ENCODE assay signal across 8 cellular contexts in the genomic region with DNA sequence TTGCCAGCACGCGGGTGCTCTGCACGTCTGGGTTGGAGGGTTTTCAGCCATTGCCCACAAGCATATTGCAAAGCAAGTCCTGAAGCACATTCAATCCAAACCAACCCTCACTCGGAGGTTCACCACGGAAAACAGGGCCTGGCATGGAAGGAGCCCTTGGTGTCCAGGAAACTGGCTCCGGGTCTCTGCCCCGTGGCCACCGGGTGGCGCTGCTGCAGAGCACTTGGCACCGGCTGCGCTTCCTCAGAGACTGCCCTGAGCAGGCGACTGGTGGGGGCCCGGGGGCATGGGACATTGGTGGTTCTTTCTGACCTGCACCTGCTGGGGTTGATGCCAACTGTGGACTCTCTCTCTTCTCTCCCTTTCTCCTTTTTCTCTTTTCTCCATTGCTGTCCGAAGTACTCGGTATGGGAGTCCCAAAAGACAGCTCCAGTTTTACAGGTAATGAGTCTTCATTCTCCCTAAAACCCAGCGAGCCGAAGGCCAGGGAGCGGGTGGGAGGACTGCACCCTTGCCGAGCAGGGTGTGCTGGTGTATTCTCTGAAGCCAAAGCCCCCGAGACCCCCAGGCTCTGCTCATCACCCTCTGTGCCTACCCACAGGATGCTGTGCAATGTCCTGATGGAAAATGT. TPM values are rescaled to one million over a fixed set of nuclear protein-coding genes. Genes with fewer than 3 reads are reported as not detected.
DNase-seq lines count a peak whose midpoint lies in the region; TF ChIP-seq lines count a peak whose summit lies in the region.

No MANE protein-coding gene starts in this region.

- no peaks in the 10 kb centered on the region for H3K27me3 ChIP-seq in Loucy (ENCODE audit: insufficient read depth, low read length, poor library complexity, severe bottlenecking)
- peaks cover 20% of the 10 kb centered on the region for H3K27me3 ChIP-seq in brain microvascular endothelial cell (replicated peaks)

- H4K20me1 ChIP-seq in Loucy (ENCODE audit: insufficient read depth, low read length, poor library complexity, severe bottlenecking) = peaks cover 84% of the 10 kb centered on the region

- H3K27ac ChIP-seq in brain microvascular endothelial cell = no peak overlapping the region

- no peak overlapping the region for H2AFZ ChIP-seq in Loucy (ENCODE audit: low read length)

- TF ChIP-seq CTCF in Loucy (conservative IDR thresholded peaks at IDR 0.05; ENCODE audit: low read length) (peak; percentile 76), brain microvascular endothelial cell (IDR thresholded peaks at IDR 0.05; ENCODE audit: low read depth, low read length, missing control alignments) (peak; percentile 77)

- no peaks in the 10 kb centered on the region for H3K9me2 ChIP-seq in Loucy (replicated peaks; ENCODE audit: low read depth, low read length)

- H3F3A ChIP-seq in Loucy (ENCODE audit: low read depth) = peaks cover 14% of the 10 kb centered on the region

- H3K4me1 ChIP-seq in Loucy (ENCODE audit: insufficient read depth, low read length, poor library complexity, severe bottlenecking) = peaks cover 66% of the 10 kb centered on the region

- peak overlapping the region; percentile 33 for H3K4me2 ChIP-seq in Loucy (ENCODE audit: low read depth, low read length, poor library complexity, severe bottlenecking)

- peaks cover 85% of the 10 kb centered on the region for H3K79me2 ChIP-seq in Loucy (ENCODE audit: insufficient read depth, low read length)

- H3K9me3 ChIP-seq in Loucy (ENCODE audit: insufficient read depth, low read depth, low read length) = no peaks in the 10 kb centered on the region

- H3K36me3 ChIP-seq in Loucy (ENCODE audit: insufficient read depth, low read length) (peaks cover 79% of the 10 kb centered on the region; the same call in 1 of the 2 replicates), brain microvascular endothelial cell (replicated peaks) (no peaks in the 10 kb centered on the region)

- H3K4me3 ChIP-seq in Loucy (ENCODE audit: low read length, poor library complexity, severe bottlenecking) = no peak overlapping the region
- no peak overlapping the region for H3K4me3 ChIP-seq in brain microvascular endothelial cell (ENCODE audit: low read depth, low read length)

- in situ Hi-C loops in brain microvascular endothelial cell (cut with HindIII; ENCODE audit: low pct_ligation_motif_present, low sequenced_read_pairs) = no loop called here

- DNase-seq in ELF-1 (ENCODE audit: low read depth, low spot score) (peak; percentile 68), brain microvascular endothelial cell (peak; percentile 16), lung microvascular endothelial cell (ENCODE audit: low read depth in 2 of 2) (peak; percentile 47 to 59), NOMO-1 (lab: John Stamatoyannopoulos, UW; ENCODE audit: unreplicated experiment in 2 of 2) (no peak), epidermal melanocyte (ENCODE audit: insufficient read length, low spot score) (no peak), NCI-H1694 (lab: John Stamatoyannopoulos, UW) (no peak), NCI-H2107 treated with DMSO at 0.1 percent for 48 hours (lab: John Stamatoyannopoulos, UW; ENCODE audit: unreplicated experiment) (no peak)

- H3K9ac ChIP-seq in Loucy (ENCODE audit: low read depth, low read length, poor library complexity, severe bottlenecking) = no peak overlapping the region

RNA-seq across cellular contexts. Expression of gene KCNAB2, which starts 4.1 kb away (rescaled TPM):
- total RNA-seq in lung microvascular endothelial cell = 0.65 and 0.99 TPM in 2 replicates

RNA-seq across cellular contexts. Expression of gene NPHP4, which starts 49.3 kb away (rescaled TPM):
- total RNA-seq in lung microvascular endothelial cell = 1.4 and 1.5 TPM in 2 replicates

Comparison
In these comparisons a context has a peak if more than half of its experiments do, and no peak if none do; other contexts are left out.
1. DNase-seq: peak in ELF-1 (single experiment), brain microvascular endothelial cell (single experiment) and lung microvascular endothelial cell (2 of 2); none in NOMO-1 (0 of 2), epidermal melanocyte (single experiment), NCI-H1694 (single experiment) and NCI-H2107 treated with DMSO at 0.1 percent for 48 hours (single experiment).